ENCODE assay signal across 1 cellular context in the genomic region with DNA sequence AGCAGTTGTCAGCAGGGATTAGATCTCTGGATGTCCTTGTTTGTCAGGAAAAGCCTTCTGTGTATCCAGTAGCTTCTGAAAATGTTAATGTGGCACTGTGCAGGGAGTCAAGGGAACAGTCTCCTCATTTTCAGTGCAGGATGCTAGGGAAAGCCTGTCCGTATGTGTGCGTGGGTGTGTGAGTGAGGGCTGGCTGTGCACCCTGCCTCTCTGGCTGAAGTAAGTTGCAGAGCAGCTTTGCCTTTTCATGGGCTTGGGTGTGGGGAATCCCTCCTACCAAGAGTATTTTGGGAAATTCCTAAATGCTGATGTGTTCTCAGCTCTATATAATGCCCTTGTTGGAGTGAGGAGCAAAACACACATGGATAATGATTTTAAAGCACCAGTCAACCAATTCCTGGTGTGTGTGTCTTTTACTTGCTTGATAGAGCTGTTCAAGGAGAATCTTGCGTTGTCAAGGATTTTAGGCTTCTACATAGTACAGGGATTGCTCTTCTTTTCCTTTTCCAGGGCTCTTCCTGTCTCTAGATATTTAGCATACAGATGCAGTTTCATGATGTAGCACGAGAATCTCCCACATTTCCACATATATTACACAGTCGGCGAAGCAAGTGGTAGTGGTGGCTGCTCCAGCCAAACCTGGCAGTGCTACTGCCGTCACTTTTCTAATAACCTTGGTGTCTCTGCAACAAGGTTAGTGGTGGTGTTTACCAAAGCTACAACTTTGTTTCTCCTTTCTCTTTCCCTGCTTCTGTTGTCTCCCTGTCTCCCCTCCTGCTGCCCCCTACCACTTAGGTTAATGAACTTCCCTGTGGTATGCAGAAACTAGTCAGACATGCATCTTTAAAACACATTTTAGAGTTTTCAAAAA.
TF ChIP-seq lines count a peak whose summit lies in the region.

No MANE protein-coding gene starts in this region.

TF ChIP-seq in HCT116, 20 proteins besides CTCF, POLR2A, EP300 and RAD21 (continued from another document):
- TF ChIP-seq, protein P1, sequence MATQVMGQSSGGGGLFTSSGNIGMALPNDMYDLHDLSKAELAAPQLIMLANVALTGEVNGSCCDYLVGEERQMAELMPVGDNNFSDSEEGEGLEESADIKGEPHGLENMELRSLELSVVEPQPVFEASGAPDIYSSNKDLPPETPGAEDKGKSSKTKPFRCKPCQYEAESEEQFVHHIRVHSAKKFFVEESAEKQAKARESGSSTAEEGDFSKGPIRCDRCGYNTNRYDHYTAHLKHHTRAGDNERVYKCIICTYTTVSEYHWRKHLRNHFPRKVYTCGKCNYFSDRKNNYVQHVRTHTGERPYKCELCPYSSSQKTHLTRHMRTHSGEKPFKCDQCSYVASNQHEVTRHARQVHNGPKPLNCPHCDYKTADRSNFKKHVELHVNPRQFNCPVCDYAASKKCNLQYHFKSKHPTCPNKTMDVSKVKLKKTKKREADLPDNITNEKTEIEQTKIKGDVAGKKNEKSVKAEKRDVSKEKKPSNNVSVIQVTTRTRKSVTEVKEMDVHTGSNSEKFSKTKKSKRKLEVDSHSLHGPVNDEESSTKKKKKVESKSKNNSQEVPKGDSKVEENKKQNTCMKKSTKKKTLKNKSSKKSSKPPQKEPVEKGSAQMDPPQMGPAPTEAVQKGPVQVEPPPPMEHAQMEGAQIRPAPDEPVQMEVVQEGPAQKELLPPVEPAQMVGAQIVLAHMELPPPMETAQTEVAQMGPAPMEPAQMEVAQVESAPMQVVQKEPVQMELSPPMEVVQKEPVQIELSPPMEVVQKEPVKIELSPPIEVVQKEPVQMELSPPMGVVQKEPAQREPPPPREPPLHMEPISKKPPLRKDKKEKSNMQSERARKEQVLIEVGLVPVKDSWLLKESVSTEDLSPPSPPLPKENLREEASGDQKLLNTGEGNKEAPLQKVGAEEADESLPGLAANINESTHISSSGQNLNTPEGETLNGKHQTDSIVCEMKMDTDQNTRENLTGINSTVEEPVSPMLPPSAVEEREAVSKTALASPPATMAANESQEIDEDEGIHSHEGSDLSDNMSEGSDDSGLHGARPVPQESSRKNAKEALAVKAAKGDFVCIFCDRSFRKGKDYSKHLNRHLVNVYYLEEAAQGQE (IDR thresholded peaks at IDR 0.05; ENCODE audit: low read depth), result no peak
- TF ChIP-seq EGR1 (IDR thresholded peaks at IDR 0.05; ENCODE audit: low read depth), result peak; percentile 27; the same call in 1 of the 2 replicates
